1 cellular context compared by ENCODE assay signal in the genomic region with DNA sequence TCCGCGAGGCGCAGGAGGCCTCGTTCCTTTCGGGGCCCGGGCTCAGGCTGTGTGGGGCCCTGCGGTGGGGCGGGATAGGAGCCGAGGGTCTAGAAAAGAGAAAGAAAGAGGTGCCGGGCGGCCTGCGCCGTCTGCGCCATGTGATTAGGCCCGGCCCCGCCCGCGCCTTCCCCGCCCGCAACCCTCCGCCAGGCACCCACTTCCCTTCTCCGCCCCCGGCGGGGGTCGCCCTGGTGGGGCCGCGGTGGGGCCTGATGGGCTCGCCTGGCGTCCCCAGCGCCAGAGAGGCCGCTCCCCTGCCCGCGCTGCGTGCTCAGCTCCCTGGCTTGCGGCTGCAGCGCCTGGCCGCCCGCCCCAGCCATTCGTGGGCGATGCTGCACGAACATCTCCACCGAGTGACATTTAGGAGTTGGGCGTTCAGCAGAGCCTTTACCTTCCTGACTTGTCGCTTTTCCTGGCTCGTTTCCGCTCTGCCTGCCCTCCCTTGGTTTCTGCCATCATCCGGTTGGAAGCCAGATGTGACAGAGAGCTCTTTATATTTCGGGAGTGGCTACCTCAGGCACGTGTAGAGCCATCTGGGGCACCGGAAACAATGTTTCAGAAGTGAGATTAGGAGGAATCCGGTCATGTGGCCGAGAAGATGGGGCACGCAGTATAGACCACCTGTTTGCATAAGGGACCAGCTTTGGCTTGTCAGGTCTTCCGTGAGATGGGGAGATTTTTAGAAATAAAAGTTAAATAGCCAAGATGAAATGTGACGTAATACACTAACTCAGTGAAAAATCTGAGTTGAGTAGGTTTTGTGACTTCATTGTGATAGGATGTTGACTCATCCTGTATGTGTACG.
TF ChIP-seq lines count a peak whose summit lies in the region.

No MANE protein-coding gene starts in this region.

TF ChIP-seq in HCT116, 20 proteins besides CTCF, POLR2A, EP300 and RAD21 (continued from another document):
- TF ChIP-seq, protein P1, sequence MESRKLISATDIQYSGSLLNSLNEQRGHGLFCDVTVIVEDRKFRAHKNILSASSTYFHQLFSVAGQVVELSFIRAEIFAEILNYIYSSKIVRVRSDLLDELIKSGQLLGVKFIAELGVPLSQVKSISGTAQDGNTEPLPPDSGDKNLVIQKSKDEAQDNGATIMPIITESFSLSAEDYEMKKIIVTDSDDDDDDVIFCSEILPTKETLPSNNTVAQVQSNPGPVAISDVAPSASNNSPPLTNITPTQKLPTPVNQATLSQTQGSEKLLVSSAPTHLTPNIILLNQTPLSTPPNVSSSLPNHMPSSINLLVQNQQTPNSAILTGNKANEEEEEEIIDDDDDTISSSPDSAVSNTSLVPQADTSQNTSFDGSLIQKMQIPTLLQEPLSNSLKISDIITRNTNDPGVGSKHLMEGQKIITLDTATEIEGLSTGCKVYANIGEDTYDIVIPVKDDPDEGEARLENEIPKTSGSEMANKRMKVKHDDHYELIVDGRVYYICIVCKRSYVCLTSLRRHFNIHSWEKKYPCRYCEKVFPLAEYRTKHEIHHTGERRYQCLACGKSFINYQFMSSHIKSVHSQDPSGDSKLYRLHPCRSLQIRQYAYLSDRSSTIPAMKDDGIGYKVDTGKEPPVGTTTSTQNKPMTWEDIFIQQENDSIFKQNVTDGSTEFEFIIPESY (IDR thresholded peaks at IDR 0.05; ENCODE audit: extremely low read depth, insufficient replicate concordance, low read length): peak; percentile 14
- TF ChIP-seq, protein P2, sequence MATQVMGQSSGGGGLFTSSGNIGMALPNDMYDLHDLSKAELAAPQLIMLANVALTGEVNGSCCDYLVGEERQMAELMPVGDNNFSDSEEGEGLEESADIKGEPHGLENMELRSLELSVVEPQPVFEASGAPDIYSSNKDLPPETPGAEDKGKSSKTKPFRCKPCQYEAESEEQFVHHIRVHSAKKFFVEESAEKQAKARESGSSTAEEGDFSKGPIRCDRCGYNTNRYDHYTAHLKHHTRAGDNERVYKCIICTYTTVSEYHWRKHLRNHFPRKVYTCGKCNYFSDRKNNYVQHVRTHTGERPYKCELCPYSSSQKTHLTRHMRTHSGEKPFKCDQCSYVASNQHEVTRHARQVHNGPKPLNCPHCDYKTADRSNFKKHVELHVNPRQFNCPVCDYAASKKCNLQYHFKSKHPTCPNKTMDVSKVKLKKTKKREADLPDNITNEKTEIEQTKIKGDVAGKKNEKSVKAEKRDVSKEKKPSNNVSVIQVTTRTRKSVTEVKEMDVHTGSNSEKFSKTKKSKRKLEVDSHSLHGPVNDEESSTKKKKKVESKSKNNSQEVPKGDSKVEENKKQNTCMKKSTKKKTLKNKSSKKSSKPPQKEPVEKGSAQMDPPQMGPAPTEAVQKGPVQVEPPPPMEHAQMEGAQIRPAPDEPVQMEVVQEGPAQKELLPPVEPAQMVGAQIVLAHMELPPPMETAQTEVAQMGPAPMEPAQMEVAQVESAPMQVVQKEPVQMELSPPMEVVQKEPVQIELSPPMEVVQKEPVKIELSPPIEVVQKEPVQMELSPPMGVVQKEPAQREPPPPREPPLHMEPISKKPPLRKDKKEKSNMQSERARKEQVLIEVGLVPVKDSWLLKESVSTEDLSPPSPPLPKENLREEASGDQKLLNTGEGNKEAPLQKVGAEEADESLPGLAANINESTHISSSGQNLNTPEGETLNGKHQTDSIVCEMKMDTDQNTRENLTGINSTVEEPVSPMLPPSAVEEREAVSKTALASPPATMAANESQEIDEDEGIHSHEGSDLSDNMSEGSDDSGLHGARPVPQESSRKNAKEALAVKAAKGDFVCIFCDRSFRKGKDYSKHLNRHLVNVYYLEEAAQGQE (IDR thresholded peaks at IDR 0.05; ENCODE audit: low read depth): no peak
- TF ChIP-seq JUND (IDR thresholded peaks at IDR 0.05): peak; percentile 40; the same call in 1 of the 2 replicates
- no peak for TF ChIP-seq ELF1 (IDR thresholded peaks at IDR 0.05; ENCODE audit: borderline replicate concordance, low read depth)
- peak; percentile 72 for TF ChIP-seq CEBPB (IDR thresholded peaks at IDR 0.05; ENCODE audit: low read depth)
- TF ChIP-seq FOSL1 (IDR thresholded peaks at IDR 0.05; ENCODE audit: low read depth): peak; percentile 57
- peak; percentile 46 for TF ChIP-seq TCF7L2 (IDR thresholded peaks at IDR 0.05; ENCODE audit: borderline replicate concordance, extremely low read depth, insufficient read depth, insufficient read length)
- TF ChIP-seq ZNF274 (IDR thresholded peaks at IDR 0.05; ENCODE audit: low read depth, low read length): no peak
- TF ChIP-seq, protein P3, sequence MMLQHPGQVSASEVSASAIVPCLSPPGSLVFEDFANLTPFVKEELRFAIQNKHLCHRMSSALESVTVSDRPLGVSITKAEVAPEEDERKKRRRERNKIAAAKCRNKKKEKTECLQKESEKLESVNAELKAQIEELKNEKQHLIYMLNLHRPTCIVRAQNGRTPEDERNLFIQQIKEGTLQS (IDR thresholded peaks at IDR 0.05): no peak; the same call in 1 of the 2 replicates
- 0 out of 2 replicates have a peak, but pooled peaks have one; percentile 27 for TF ChIP-seq EGR1 (IDR thresholded peaks at IDR 0.05; ENCODE audit: low read depth)
- no peak for TF ChIP-seq EZH2 (IDR thresholded peaks at IDR 0.05)
- peak; percentile 66 for TF ChIP-seq SP1 (IDR thresholded peaks at IDR 0.05; ENCODE audit: low read depth)
- TF ChIP-seq SIN3A (IDR thresholded peaks at IDR 0.05; ENCODE audit: low read depth): peak; percentile 95
- TF ChIP-seq CBX3 (IDR thresholded peaks at IDR 0.05; ENCODE audit: low read depth): peak; percentile 46; the same call in 1 of the 2 replicates
- TF ChIP-seq POLR2AphosphoS5 (IDR thresholded peaks at IDR 0.05; ENCODE audit: low read depth, low read length): peak; percentile 47
